ENCODE assay signal across 7 cellular contexts in genomic region chr4:95549246-95550138, GRCh38. TPM values are rescaled to one million over a fixed set of nuclear protein-coding genes. Genes with fewer than 3 reads are reported as not detected.
DNase-seq lines count a peak whose midpoint lies in the region; ATAC-seq, FAIRE-seq and TF ChIP-seq lines count a peak whose summit lies in the region.

No MANE protein-coding gene starts in this region.

- H3K79me2 ChIP-seq in hepatocyte, result peaks cover 33% of the 10 kb centered on the region

- H3K4me3 ChIP-seq in HUES64 (ENCODE audit: low read length) (peak overlapping the region; percentile 74), hepatocyte (peak overlapping the region; percentile 40), prostate gland (peak overlapping the region; percentile 40 to 47)

- TF ChIP-seq CTCF in hepatocyte (IDR thresholded peaks at IDR 0.05; ENCODE audit: poor library complexity) (no peak), prostate gland (IDR thresholded peaks at IDR 0.05) (no peak)

- WGBS in HUES64, result 2% methylated on average over 64 of the region's 64 CpGs
- WGBS in hepatocyte (ENCODE audit: low lambda C conversion rate, missing lambda C conversion rate), result under 1% methylated on average over 43 of the region's 64 CpGs
- WGBS in prostate gland, result 2% methylated on average over 64 of the region's 64 CpGs

- H3K9me2 ChIP-seq in hepatocyte (replicated peaks; ENCODE audit: insufficient read depth), result no peaks in the 10 kb centered on the region

- no peak for FAIRE-seq in GM12891 (lab: Jason Lieb, UNC)

- ATAC-seq in GM21528 (IDR thresholded peaks at IDR 0.05; ENCODE audit: low FRiP score, unreplicated experiment), result peak; percentile 95

- intact Hi-C loops in prostate gland (cut with DNase I), result loop anchor here (5.0 kb wide), 2 partner anchors 282 to 322 kb away; no protein-coding TSS in a partner anchor

- H3K36me3 ChIP-seq in HUES64 (ENCODE audit: insufficient read depth, low read length) (no peaks in the 10 kb centered on the region), hepatocyte (replicated peaks; ENCODE audit: insufficient read depth, low read depth) (no peaks in the 10 kb centered on the region), prostate gland (no peaks in the 10 kb centered on the region)

- H3K9ac ChIP-seq in HUES64 (ENCODE audit: low read depth, low read length), result peak overlapping the region; percentile 48

- peak; percentile 46 for DNase-seq in GM12891 (ENCODE audit: insufficient read length, low spot score)
- DNase-seq in hepatocyte (ENCODE audit: low spot score), result peak; percentile 43
- DNase-seq in prostate gland (ENCODE audit: low spot score), result peak; percentile 11
- no peak for DNase-seq in Kasumi-1 (lab: John Stamatoyannopoulos, UW)

- no peaks in the 10 kb centered on the region for H4K20me1 ChIP-seq in hepatocyte (ENCODE audit: insufficient read depth, poor library complexity, severe bottlenecking)

- peaks cover 33% of the 10 kb centered on the region for H3K4me1 ChIP-seq in HUES64 (ENCODE audit: insufficient read depth, low read length)
- H3K4me1 ChIP-seq in hepatocyte (ENCODE audit: insufficient read depth), result no peaks in the 10 kb centered on the region
- no peaks in the 10 kb centered on the region for H3K4me1 ChIP-seq in prostate gland (replicated peaks)

- peaks cover 66% of the 10 kb centered on the region for H3K27me3 ChIP-seq in HUES64 (ENCODE audit: insufficient read depth, low read length)
- H3K27me3 ChIP-seq in hepatocyte, result peaks cover 57% of the 10 kb centered on the region
- no peaks in the 10 kb centered on the region for H3K27me3 ChIP-seq in prostate gland (replicated peaks; ENCODE audit: insufficient read depth)

- H3K27ac ChIP-seq in HUES64 (ENCODE audit: low read depth, low read length) (no peak overlapping the region), angular gyrus (ENCODE audit: low read depth, low read length) (peak overlapping the region; percentile 87), hepatocyte (peak overlapping the region; percentile 78), prostate gland (peak overlapping the region; percentile 68 to 70)

- TF ChIP-seq POLR2A in GM12891 (IDR thresholded peaks at IDR 0.05; ENCODE audit: low read depth, low read length), result no peak
- TF ChIP-seq POLR2A in prostate gland (IDR thresholded peaks at IDR 0.05), result no peak

- H2AFZ ChIP-seq in hepatocyte, result peak overlapping the region; percentile 52

- H3K4me2 ChIP-seq in hepatocyte, result peak overlapping the region; percentile 88

- H3K9me3 ChIP-seq in HUES64 (ENCODE audit: insufficient read depth, low read depth, low read length), result no peaks in the 10 kb centered on the region
- no peaks in the 10 kb centered on the region for H3K9me3 ChIP-seq in hepatocyte (ENCODE audit: low read depth)
- H3K9me3 ChIP-seq in prostate gland, result no peaks in the 10 kb centered on the region

TF ChIP-seq in GM12891, 5 proteins besides CTCF, POLR2A, EP300 and RAD21:
- TF ChIP-seq TAF1 (IDR thresholded peaks at IDR 0.05; ENCODE audit: low read depth, low read length) (no peak), POU2F2 (IDR thresholded peaks at IDR 0.05; ENCODE audit: low read depth, low read length) (no peak), PAX5 (IDR thresholded peaks at IDR 0.05; ENCODE audit: insufficient read depth, low read length, severe bottlenecking) (no peak), POLR2AphosphoS5 (IDR thresholded peaks at IDR 0.05; ENCODE audit: low read depth, low read length) (no peak), SPI1 (IDR thresholded peaks at IDR 0.05; ENCODE audit: low read depth, low read length) (no peak)
TF ChIP-seq in GM12891: peak in this region for 0.

RNA-seq across cellular contexts. Expression of gene UNC5C, which starts 0.7 kb away (rescaled TPM):
- polyA plus RNA-seq in GM12891 (2012; ENCODE audit: low read depth, missing spikeins), result not detected
- polyA plus RNA-seq in HUES64 (2013, experiment 1 of 2), result 3.3 TPM
- polyA plus RNA-seq in HUES64 (2013, experiment 2 of 2), result 7.1 TPM
- 15.9 and 16.0 TPM in 2 replicates for total RNA-seq in hepatocyte
- 3.5 and 6.9 TPM in 2 replicates for polyA plus RNA-seq in hepatocyte
- 10 to 100 TPM in 1 of 2 donors, 1 to 10 TPM in 1; 1.8 to 15.5 TPM for total RNA-seq in prostate gland

Comparison
In these comparisons a context has a peak if more than half of its experiments do, and no peak if none do; other contexts are left out.
1. DNase-seq: peak in GM12891 (single experiment), hepatocyte (single experiment) and prostate gland (single experiment); none in Kasumi-1 (0 of 2).
2. Peak in every context shown above with its lines, with median percentiles within 50 percentile points of each other: H3K4me3 ChIP-seq.